9 cellular contexts compared by ENCODE assay signal in genomic region chr10:72061491-72061890, GRCh38. TPM values are rescaled to one million over a fixed set of nuclear protein-coding genes. Genes with fewer than 3 reads are reported as not detected.
A peak's percentile ranks its signal among the peaks of the same experiment; 100 is the strongest.
DNase-seq lines count a peak whose midpoint lies in the region; ATAC-seq and TF ChIP-seq lines count a peak whose summit lies in the region.
"Had no signal": no experiment of that assay in that cellular context is flagged by ENCODE, and none has a peak within 500 bp of the region (broad histone marks: within the 10 kb centered on the region; RNA-seq: fewer than 3 reads in every experiment).

No MANE protein-coding gene starts in this region.

- H3K27ac ChIP-seq in Karpas-422 (ENCODE audit: low read length) (no peak overlapping the region), neural progenitor cell (no peak overlapping the region), lower lobe of right lung (no peak overlapping the region)

- intact Hi-C loops in lower lobe of right lung (cut with DNase I): no loop called here

- no peaks in the 10 kb centered on the region for H3K36me3 ChIP-seq in Karpas-422 (ENCODE audit: insufficient read depth, low read length)
- H3K36me3 ChIP-seq in neural progenitor cell: no peaks in the 10 kb centered on the region
- H3K36me3 ChIP-seq in lower lobe of right lung: peaks cover 4% of the 10 kb centered on the region

- no peak overlapping the region for H3K4me3 Mint-ChIP-seq in neural progenitor cell

- H2AFZ ChIP-seq in Karpas-422 (ENCODE audit: low read length): no peak overlapping the region
- H2AFZ ChIP-seq in neural progenitor cell (replicated peaks): peak overlapping the region; percentile 45

- DNase-seq in GM10248 (ENCODE audit: extremely low spot score) (peak; percentile 63), Karpas-422 (peak; percentile 55), astrocyte of the cerebellum (ENCODE audit: low read depth) (no peak), neural progenitor cell (ENCODE audit: low spot score) (peak; percentile 59), lower lobe of right lung (no peak), COLO829 (ENCODE audit: low spot score) (no peak)
- no peak for DNase-seq in effector CD4-positive, alpha-beta T cell
- DNase-seq: activated T-cell treated with anti-CD3 and anti-CD28 coated beads for 4 hours; stimulated activated CD4-positive, alpha-beta T cell treated with anti-CD3 and anti-CD28 coated beads, Interleukin-4, amount 100 ng/mL, for 24 hours had no signal

- H3K4me2 ChIP-seq in Karpas-422 (ENCODE audit: low read depth, low read length, poor library complexity, severe bottlenecking): no peak overlapping the region
- no peak overlapping the region for H3K4me2 ChIP-seq in neural progenitor cell

- H3K27ac Mint-ChIP-seq in neural progenitor cell: no peak overlapping the region

- H3K9ac ChIP-seq in Karpas-422 (ENCODE audit: low read length): no peak overlapping the region
- no peak overlapping the region for H3K9ac ChIP-seq in neural progenitor cell

- no peaks in the 10 kb centered on the region for H3K36me3 Mint-ChIP-seq in neural progenitor cell

- peaks cover 61% of the 10 kb centered on the region for H3K4me1 Mint-ChIP-seq in neural progenitor cell

- H3K27me3 ChIP-seq in Karpas-422 (ENCODE audit: low read length): no peaks in the 10 kb centered on the region
- no peaks in the 10 kb centered on the region for H3K27me3 ChIP-seq in neural progenitor cell
- no peaks in the 10 kb centered on the region for H3K27me3 ChIP-seq in lower lobe of right lung (ENCODE audit: low read depth)

- POLR2A ChIA-PET in GM10248 (lab: Yijun Ruan, JAX): no interaction called here

- H3K4me1 ChIP-seq in Karpas-422 (ENCODE audit: low read length): no peaks in the 10 kb centered on the region
- H3K4me1 ChIP-seq in neural progenitor cell: peaks cover 7% of the 10 kb centered on the region
- no peaks in the 10 kb centered on the region for H3K4me1 ChIP-seq in lower lobe of right lung

- H3K9me3 Mint-ChIP-seq in neural progenitor cell: no peaks in the 10 kb centered on the region

- no peaks in the 10 kb centered on the region for H3K9me3 ChIP-seq in Karpas-422 (ENCODE audit: low read length)
- H3K9me3 ChIP-seq in neural progenitor cell (ENCODE audit: low read depth): no peaks in the 10 kb centered on the region
- no peaks in the 10 kb centered on the region for H3K9me3 ChIP-seq in lower lobe of right lung

- peak; percentile 45 for TF ChIP-seq CTCF in GM10248 (IDR thresholded peaks at IDR 0.05; ENCODE audit: control extremely low read depth, extremely low read depth, low read depth, missing control alignments)
- TF ChIP-seq CTCF in astrocyte of the cerebellum (IDR thresholded peaks at IDR 0.05; ENCODE audit: low read depth, low read length, missing control alignments): peak; percentile 32
- peak; percentile 54 for TF ChIP-seq CTCF in neural progenitor cell (IDR thresholded peaks at IDR 0.05)
- no peak for TF ChIP-seq CTCF in lower lobe of right lung (IDR thresholded peaks at IDR 0.05)

- H3K79me2 ChIP-seq in Karpas-422 (ENCODE audit: low read length) (no peaks in the 10 kb centered on the region), neural progenitor cell (ENCODE audit: low read depth) (no peaks in the 10 kb centered on the region)

- CTCF ChIA-PET in GM10248 (lab: Yijun Ruan, JAX): interaction anchor here (1.0 to 3.7 kb wide), 9 partner anchors 10 to 164 kb away, joined by 3 to 32 read pairs (median 3); no protein-coding TSS in a partner anchor

- H3K27me3 Mint-ChIP-seq in neural progenitor cell (ENCODE audit: insufficient read depth, low read depth): peaks cover 8% of the 10 kb centered on the region

- in situ Hi-C loops in astrocyte of the cerebellum (cut with HindIII; ENCODE audit: low sequenced_read_pairs): no loop called here

- no peak overlapping the region for H3K4me3 ChIP-seq in Karpas-422 (ENCODE audit: low read length)
- no peak overlapping the region for H3K4me3 ChIP-seq in astrocyte of the cerebellum (ENCODE audit: low read depth, low read length)
- no peak overlapping the region for H3K4me3 ChIP-seq in neural progenitor cell
- H3K4me3 ChIP-seq in lower lobe of right lung: no peak overlapping the region

- no peaks in the 10 kb centered on the region for H3K9me2 ChIP-seq in Karpas-422 (replicated peaks; ENCODE audit: insufficient read depth, low read length)

- no peaks in the 10 kb centered on the region for H3F3A ChIP-seq in neural progenitor cell (ENCODE audit: low read depth)

- no peak for ATAC-seq in lower lobe of right lung

- H4K20me1 ChIP-seq in Karpas-422 (ENCODE audit: insufficient read depth, low read depth, low read length): no peaks in the 10 kb centered on the region
- H4K20me1 ChIP-seq in neural progenitor cell (ENCODE audit: low read depth): no peaks in the 10 kb centered on the region

RNA-seq across cellular contexts. Expression of gene SPOCK2, which starts 26.9 kb away (rescaled TPM):
- total RNA-seq in Karpas-422 (2014; rRNA removed; shearing (Covaris generic); ENCODE audit: low replicate concordance): 4.4 TPM in 1 of 2 replicates, not detected in the other
- 1.9 and 3.2 TPM in 2 replicates for total RNA-seq in neural progenitor cell (ENCODE audit: low replicate concordance)
- 108 TPM for total RNA-seq in lower lobe of right lung

Comparison
In these comparisons a context has a peak if more than half of its experiments do, and no peak if none do; other contexts are left out.
1. DNase-seq: peak in GM10248 (single experiment), Karpas-422 (single experiment) and neural progenitor cell (single experiment); none in astrocyte of the cerebellum (single experiment), lower lobe of right lung (single experiment), effector CD4-positive, alpha-beta T cell (single experiment) and COLO829 (single experiment).
2. RNA of gene SPOCK2, which starts 26.9 kb away (total RNA-seq): 108 TPM in lower lobe of right lung (single experiment); 1.9 to 3.2 TPM in neural progenitor cell and 4.4 TPM in Karpas-422; every median in the first group is over 10 times any median in the second.